In genomic region chr10:21157664-21158063, GRCh38 we compare ENCODE assay signal across 6 cellular contexts.
"Had no signal": no experiment of that assay in that cellular context is flagged by ENCODE, and none has a peak within 500 bp of the region (broad histone marks: within the 10 kb centered on the region; RNA-seq: fewer than 3 reads in every experiment).

No MANE protein-coding gene starts in this region.

- H3K4me3 Mint-ChIP-seq: GM23338, H9, HFFc6, IgD-negative memory B cell had no signal

- H2AFZ ChIP-seq: GM23338 had no signal

- H3K9me3 Mint-ChIP-seq: HFFc6 had no signal

- H3K4me3 ChIP-seq: GM23338 had no signal

- H3K36me3 Mint-ChIP-seq: IgD-negative memory B cell had no signal

- ATAC-seq: GM23338 had no signal

- H3K4me2 ChIP-seq: GM23338 had no signal

- H3K27ac Mint-ChIP-seq: GM23338, H9, HFFc6, IgD-negative memory B cell had no signal

- DNase-seq: H9, HCEC 1CT, HFFc6, KG1 had no signal

- H3K4me1 Mint-ChIP-seq: IgD-negative memory B cell had no signal
